ENCODE assay signal across 8 cellular contexts in the genomic region with DNA sequence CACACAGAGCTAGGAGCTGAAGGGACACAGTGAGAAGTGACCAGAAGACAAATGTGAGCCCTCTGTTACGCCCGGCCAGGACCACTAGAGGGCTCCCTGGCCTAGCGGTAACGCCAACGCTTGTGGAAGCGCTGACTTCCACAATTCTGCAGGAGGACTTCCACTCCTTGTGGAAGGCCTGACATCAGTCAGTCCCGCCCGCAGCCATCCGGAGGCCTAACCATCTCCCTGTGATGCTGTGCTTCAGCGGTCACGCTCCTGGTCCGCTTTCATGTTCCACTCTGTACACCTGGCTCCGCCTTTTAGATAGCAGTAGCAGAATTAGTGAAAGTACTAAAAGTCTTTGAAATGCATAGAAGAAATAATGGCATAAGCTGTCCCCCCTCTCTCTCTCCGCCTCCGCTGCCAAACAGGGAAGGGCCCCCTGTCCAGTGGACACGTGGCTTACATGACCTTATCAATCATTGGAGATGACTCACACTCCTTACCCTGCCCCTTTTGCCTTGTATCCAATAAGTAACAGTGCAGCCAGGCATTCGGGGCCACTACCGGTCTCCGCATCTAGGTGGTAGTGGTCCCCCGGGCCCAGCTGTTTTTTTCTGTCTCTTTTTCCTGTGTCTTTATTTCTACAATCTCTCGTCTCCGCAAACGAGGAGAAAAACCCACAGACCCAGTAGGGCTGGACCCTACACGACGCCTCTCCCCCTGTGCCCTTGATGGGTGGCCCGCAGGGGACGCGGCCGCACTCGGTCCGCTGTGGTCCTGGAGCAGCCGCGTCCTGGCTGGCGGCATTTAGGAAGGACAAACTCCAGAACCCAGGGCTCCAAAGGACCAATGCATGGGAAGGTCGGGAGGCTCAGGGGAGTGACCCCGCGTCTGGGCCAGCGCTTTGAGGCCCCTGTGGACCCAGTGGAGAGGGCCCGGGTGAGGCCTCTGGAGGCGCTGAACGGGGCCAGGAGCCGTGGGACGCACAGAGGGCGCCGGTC. TPM values are rescaled to one million over a fixed set of nuclear protein-coding genes. Genes with fewer than 3 reads are reported as not detected.
A peak's percentile ranks its signal among the peaks of the same experiment; 100 is the strongest.
DNase-seq lines count a peak whose midpoint lies in the region; ATAC-seq and TF ChIP-seq lines count a peak whose summit lies in the region.

No MANE protein-coding gene starts in this region.

- POLR2A ChIA-PET in HCT116 (lab: Charles Lee) = interaction anchor here (1.4 kb wide), 1 partner anchor 27 kb away, joined by 4 read pairs; a partner anchor contains a TSS

- no peak overlapping the region; the same call in 1 of the 2 replicates for H3K27ac ChIP-seq in HCT116 (ENCODE audit: low read depth, low read length)
- peak overlapping the region in 1 of 12 donors; percentile 25 for H3K27ac ChIP-seq in heart left ventricle

- RAD21 ChIA-PET in HCT116 (lab: Charles Lee; ENCODE audit: low non-redundant PET in 1 of 2, low total read pairs in 2 of 2, uncharacterized antibody in 2 of 2, unreplicated experiment in 2 of 2) = interaction anchor here in 1 of 2 experiments (0.6 kb wide), 1 partner anchor 1437 kb away, joined by 3 read pairs; no protein-coding TSS in a partner anchor

- BruUV-seq in HCT116 (replicated peaks; lab: Mats Ljungman, UMichigan) = no TSS peak

- H4K20me1 ChIP-seq in HCT116 (ENCODE audit: insufficient read depth) = no peaks in the 10 kb centered on the region

- TF ChIP-seq POLR2A in HCT116 (IDR thresholded peaks at IDR 0.05; ENCODE audit: borderline replicate concordance, extremely low read depth, insufficient read depth, insufficient read length) (no peak), heart left ventricle (IDR thresholded peaks at IDR 0.05) (no peak)

- H3K4me2 ChIP-seq in HCT116 (ENCODE audit: low read length) = peak overlapping the region; percentile 55

- peak; percentile 94 for TF ChIP-seq RAD21 in HCT116 (IDR thresholded peaks at IDR 0.05; ENCODE audit: low read depth)

- peak; percentile 57 for DNase-seq in GDM1 (lab: John Stamatoyannopoulos, UW)
- peak; percentile 75 for DNase-seq in HCT116 (ENCODE audit: low read depth, low spot score)
- DNase-seq in NAMALWA (ENCODE audit: low spot score) = peak; percentile 78
- peak; percentile 46 to 79 for DNase-seq in SW 1271 (lab: John Stamatoyannopoulos, UW)
- DNase-seq in amniotic epithelial cell (ENCODE audit: low read depth) = peak; percentile 88
- DNase-seq in heart left ventricle = peak; percentile 85 to 90 (median 86)
- DNase-seq in posterior cingulate gyrus = peak; percentile 72 to 98 (median 86)
- DNase-seq in NCI-H1694 (lab: John Stamatoyannopoulos, UW) = no peak

- H3K4me3 ChIP-seq in HCT116 (replicated peaks in 1 of 2; ENCODE audit: low read depth in 1 of 2, low read length in 2 of 2) = no peak overlapping the region
- peak overlapping the region in 9 of 12 donors; percentile 1 to 47 (median 26) for H3K4me3 ChIP-seq in heart left ventricle

- intact Hi-C loops in HCT116 (cut with micrococcal nuclease) (loop anchor here (1.0 to 2.0 kb wide), 3 partner anchors 24 to 126 kb away; no protein-coding TSS in a partner anchor), heart left ventricle (cut with DNase I) (loop anchor here in 9 of 10 donors (1.0 to 10.0 kb wide), 10 partner anchors 22 to 786 kb away; no protein-coding TSS in a partner anchor), posterior cingulate gyrus (cut with DNase I) (loop anchor here (1.0 to 5.0 kb wide), 2 partner anchors 24 to 114 kb away; no protein-coding TSS in a partner anchor)

- CTCF ChIA-PET in HCT116 (lab: Charles Lee) = interaction anchor here (0.8 to 3.3 kb wide), 8 partner anchors 12 to 127 kb away, joined by 3 to 12 read pairs (median 4); a partner anchor contains a TSS

- peak; percentile 83 to 90 (median 87) for TF ChIP-seq CTCF in HCT116 (IDR thresholded peaks at IDR 0.05 in 2 of 3, conservative IDR thresholded peaks at IDR 0.05 in 1 of 3; ENCODE audit: borderline replicate concordance in 1 of 3, insufficient read depth in 1 of 3, low read depth in 2 of 3, low read length in 2 of 3)
- peak; percentile 80 to 98 (median 92) for TF ChIP-seq CTCF in heart left ventricle (IDR thresholded peaks at IDR 0.05)

- no peak overlapping the region for H3K9ac ChIP-seq in HCT116 (ENCODE audit: low read length)

- peak; percentile 90 for ATAC-seq in HCT116
- peak; percentile 83 to 96 (median 94) for ATAC-seq in heart left ventricle

- no peaks in the 10 kb centered on the region for H3K79me2 ChIP-seq in HCT116 (ENCODE audit: insufficient read depth, low read length)

- H3K9me3 ChIP-seq in HCT116 (ENCODE audit: control insufficient read depth in 1 of 2, insufficient read depth in 1 of 2, low read depth in 1 of 2, low read length in 2 of 2) (no peaks in the 10 kb centered on the region), heart left ventricle (peaks cover 0 to 11% (median 5%) of the 10 kb centered on the region in 12 donors)

- H3K27me3 ChIP-seq in HCT116 (ENCODE audit: insufficient read depth, low read length) (no peaks in the 10 kb centered on the region), heart left ventricle (peaks cover 0 to 13% (median 0%) of the 10 kb centered on the region in 9 donors)

- no peaks in the 10 kb centered on the region for H3K36me3 ChIP-seq in HCT116 (ENCODE audit: control insufficient read depth in 1 of 2, insufficient read depth in 2 of 2, low read length in 2 of 2)
- H3K36me3 ChIP-seq in heart left ventricle = no peaks in the 10 kb centered on the region

- peak overlapping the region; percentile 85 for H2AFZ ChIP-seq in HCT116 (ENCODE audit: low read depth, low read length, poor library complexity, severe bottlenecking)

- H3K9me2 ChIP-seq in HCT116 (ENCODE audit: insufficient read depth) = no peaks in the 10 kb centered on the region

- 34 to 40% (median 37%) methylated on average over 30 to 45 of the region's 45 CpGs for WGBS in heart left ventricle, 4 donors

- H3K4me1 ChIP-seq in HCT116 (ENCODE audit: control insufficient read depth in 1 of 2, insufficient read depth in 2 of 2, low read length in 2 of 2) (peaks cover 10% of the 10 kb centered on the region in 2 experiments; a peak in 3 of 4 replicates), heart left ventricle (peaks cover 0 to 13% (median 8%) of the 10 kb centered on the region in 12 donors)

TF ChIP-seq in HCT116, 20 proteins besides CTCF, POLR2A, EP300 and RAD21:
- TF ChIP-seq TCF7L2 (IDR thresholded peaks at IDR 0.05; ENCODE audit: borderline replicate concordance, extremely low read depth, insufficient read depth, insufficient read length) (peak; percentile 72), ELF1 (IDR thresholded peaks at IDR 0.05; ENCODE audit: borderline replicate concordance, low read depth) (no peak), CEBPB (IDR thresholded peaks at IDR 0.05; ENCODE audit: low read depth) (no peak), YY1 (IDR thresholded peaks at IDR 0.05; ENCODE audit: extremely low read depth, insufficient replicate concordance, low read depth, low read length) (peak; percentile 56), SP1 (IDR thresholded peaks at IDR 0.05; ENCODE audit: low read depth) (no peak), FOSL1 (IDR thresholded peaks at IDR 0.05; ENCODE audit: low read depth) (no peak), JUND (IDR thresholded peaks at IDR 0.05) (no peak)
TF ChIP-seq in HCT116: peak in this region for 2.

RNA-seq across cellular contexts. Expression of a gene that starts 27.0 kb away (rescaled TPM):
- total RNA-seq in HCT116 (2021; ENCODE audit: unreplicated experiment) (1,853 TPM), heart left ventricle (1,000 to 10,000 TPM in 3 of 9 donors, 100 to 1,000 TPM in 6; 377 to 1,128 (median 947) TPM)
- polyA plus RNA-seq in HCT116 (2012) = 3,831 and 4,369 TPM in 2 replicates
- 1,000 to 10,000 TPM; 1,409 to 1,620 TPM for polyA plus RNA-seq in heart left ventricle

Comparison
In these comparisons a context has a peak if more than half of its experiments do, and no peak if none do; other contexts are left out.
1. H3K4me3 ChIP-seq: peak in heart left ventricle (9 of 12); none in HCT116 (0 of 2).